In the genomic region with DNA sequence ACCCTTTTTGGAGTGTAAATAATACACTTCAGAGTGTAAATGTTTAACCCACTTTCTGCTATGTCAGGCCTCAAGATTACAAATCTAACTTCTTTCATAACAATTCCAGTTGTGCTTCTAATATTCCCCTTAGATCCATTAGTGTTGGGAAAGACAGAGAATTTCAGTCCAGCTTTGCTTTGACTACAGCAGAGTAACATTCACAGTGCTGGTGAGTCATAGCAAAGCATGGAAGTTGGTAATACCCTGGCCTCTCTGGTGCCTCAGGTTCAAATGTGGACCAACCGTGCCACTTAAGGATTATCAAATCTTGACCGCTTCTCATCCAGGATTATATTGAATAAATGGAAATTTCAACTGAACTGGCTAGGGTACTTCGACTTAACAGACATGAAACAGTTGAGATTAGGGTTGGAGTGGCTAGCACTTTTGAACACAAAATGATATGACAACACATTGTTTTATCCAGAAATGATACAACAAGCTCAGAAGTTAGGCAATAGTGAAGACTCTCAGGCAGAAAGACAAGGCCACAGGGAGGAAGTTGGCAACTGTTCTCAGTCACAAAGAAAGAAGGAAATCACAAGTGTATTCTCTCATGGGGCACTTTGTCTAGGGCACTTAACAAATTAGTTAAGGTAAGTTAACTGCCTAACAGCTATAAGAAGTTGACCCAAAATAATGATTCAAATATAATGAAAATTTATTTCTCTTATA, we compare ENCODE assay signal across 11 cellular contexts. TPM values are rescaled to one million over a fixed set of nuclear protein-coding genes. Genes with fewer than 3 reads are reported as not detected.
DNase-seq lines count a peak whose midpoint lies in the region; ATAC-seq and TF ChIP-seq lines count a peak whose summit lies in the region.
"Had no signal": no experiment of that assay in that cellular context is flagged by ENCODE, and none has a peak within 500 bp of the region (broad histone marks: within the 10 kb centered on the region; RNA-seq: fewer than 3 reads in every experiment).

No MANE protein-coding gene starts in this region.

- no peaks in the 10 kb centered on the region for H3F3A ChIP-seq in SK-N-SH (replicated peaks; ENCODE audit: insufficient read depth)

- H3K27ac ChIP-seq in SK-N-SH (ENCODE audit: low read depth in 2 of 2, low read length in 1 of 2) (peak overlapping the region in 1 of 2 experiments; percentile 60; a peak in 2 of 4 replicates), gastroesophageal sphincter (no peak overlapping the region), upper lobe of left lung (peak overlapping the region in 2 of 4 donors; percentile 3 to 42)

- TF ChIP-seq EP300 in SK-N-SH (IDR thresholded peaks at IDR 0.05; ENCODE audit: borderline replicate concordance in 1 of 2, low read depth in 1 of 2, low read length in 1 of 2) (no peak), gastroesophageal sphincter (IDR thresholded peaks at IDR 0.05) (no peak), upper lobe of left lung (IDR thresholded peaks at IDR 0.05) (no peak)

- no peak overlapping the region for H3K4me3 ChIP-seq in SK-N-SH (ENCODE audit: low read depth in 2 of 2, low read length in 1 of 2)
- no peak overlapping the region for H3K4me3 ChIP-seq in gastroesophageal sphincter
- no peak overlapping the region for H3K4me3 ChIP-seq in upper lobe of left lung
- H3K4me3 ChIP-seq in BE2C (ENCODE audit: low read depth, low read length) = no peak overlapping the region
- H3K4me3 ChIP-seq: K562 had no signal

- no peak for DNase-seq in Right ventricle myocardium superior
- no peak for DNase-seq in cardiac septum (ENCODE audit: low spot score)
- no peak for DNase-seq in SK-N-SH
- DNase-seq in upper lobe of left lung = no peak
- no peak for DNase-seq in BE2C
- DNase-seq: SHP77; stimulated activated CD4-positive, alpha-beta T cell treated with anti-CD3 and anti-CD28 coated beads, Interleukin-4, amount 100 ng/mL, for 4 hours had no signal

- TF ChIP-seq CTCF in SK-N-SH (IDR thresholded peaks at IDR 0.05) (no peak), gastroesophageal sphincter (IDR thresholded peaks at IDR 0.05) (no peak), upper lobe of left lung (IDR thresholded peaks at IDR 0.05) (no peak), BE2C (IDR thresholded peaks at IDR 0.05; ENCODE audit: low read depth, low read length) (no peak)

- 70% methylated on average over 3 of the region's 3 CpGs for WGBS in SK-N-SH (ENCODE audit: low lambda C conversion rate)
- 74 to 100% methylated on average over 2 to 3 of the region's 3 CpGs for WGBS in gastroesophageal sphincter (ENCODE audit: low coverage in 1 of 2), 2 donors
- 59 to 76% methylated on average over 3 of the region's 3 CpGs for WGBS in upper lobe of left lung, 2 donors

- CTCF ChIA-PET in SK-N-SH (lab: Yijun Ruan, JAX) = interaction anchor here (1.0 kb wide), 1 partner anchor 76 kb away, joined by 4 read pairs; no protein-coding TSS in a partner anchor

- TF ChIP-seq RAD21 in SK-N-SH (IDR thresholded peaks at IDR 0.05; ENCODE audit: low read length) = no peak

- H3K36me3 ChIP-seq in SK-N-SH (replicated peaks in 1 of 2; ENCODE audit: control insufficient read depth in 1 of 2, insufficient read depth in 2 of 2, low read length in 1 of 2) (no peaks in the 10 kb centered on the region), gastroesophageal sphincter (no peaks in the 10 kb centered on the region), upper lobe of left lung (no peaks in the 10 kb centered on the region), BE2C (no peaks in the 10 kb centered on the region)

- H3K9ac ChIP-seq in SK-N-SH = no peak overlapping the region

- no peak overlapping the region for H3K4me2 ChIP-seq in SK-N-SH

- no peak overlapping the region for H2AFZ ChIP-seq in SK-N-SH (ENCODE audit: low read depth)

- H3K27me3 ChIP-seq in SK-N-SH (ENCODE audit: insufficient read depth) = no peaks in the 10 kb centered on the region
- no peaks in the 10 kb centered on the region for H3K27me3 ChIP-seq in gastroesophageal sphincter
- H3K27me3 ChIP-seq in upper lobe of left lung = no peaks in the 10 kb centered on the region
- peaks cover 4% of the 10 kb centered on the region for H3K27me3 ChIP-seq in BE2C

- POLR2A ChIA-PET in SK-N-SH (lab: Yijun Ruan, JAX) = no interaction called here

- no peaks in the 10 kb centered on the region for H3K79me2 ChIP-seq in SK-N-SH (ENCODE audit: insufficient read depth)

- no peak for TF ChIP-seq POLR2A in gastroesophageal sphincter (IDR thresholded peaks at IDR 0.05)
- no peak for TF ChIP-seq POLR2A in upper lobe of left lung (IDR thresholded peaks at IDR 0.05)

- H4K20me1 ChIP-seq in SK-N-SH (ENCODE audit: insufficient read depth) = no peaks in the 10 kb centered on the region

- intact Hi-C loops in Right ventricle myocardium superior (cut with DNase I) (no loop called here), cardiac septum (cut with DNase I) (no loop called here)

- no peaks in the 10 kb centered on the region for H3K9me2 ChIP-seq in SK-N-SH

- no peaks in the 10 kb centered on the region for H3K4me1 ChIP-seq in SK-N-SH (ENCODE audit: control insufficient read depth in 1 of 2, insufficient read depth in 2 of 2, low read depth in 1 of 2, low read length in 1 of 2)
- H3K4me1 ChIP-seq in gastroesophageal sphincter = no peaks in the 10 kb centered on the region
- H3K4me1 ChIP-seq in upper lobe of left lung = no peaks in the 10 kb centered on the region
- H3K4me1 ChIP-seq in BE2C = no peaks in the 10 kb centered on the region

- ATAC-seq in Right ventricle myocardium superior (ENCODE audit: poor library complexity) = peak; percentile 58
- peak; percentile 91 for ATAC-seq in gastroesophageal sphincter
- ATAC-seq in upper lobe of left lung (ENCODE audit: low FRiP score in 2 of 2) = peak; percentile 61 to 92
- ATAC-seq in GM21360 (IDR thresholded peaks at IDR 0.05; ENCODE audit: unreplicated experiment) = no peak
- no peak for ATAC-seq in HG02840 (IDR thresholded peaks at IDR 0.05; ENCODE audit: low FRiP score, unreplicated experiment)
- ATAC-seq: K562 had no signal

- H3K9me3 ChIP-seq in SK-N-SH (no peaks in the 10 kb centered on the region), gastroesophageal sphincter (no peaks in the 10 kb centered on the region), upper lobe of left lung (no peaks in the 10 kb centered on the region), BE2C (no peaks in the 10 kb centered on the region)

TF ChIP-seq in SK-N-SH, 30 proteins besides CTCF, POLR2A, EP300 and RAD21:
- TF ChIP-seq FOSL2 (IDR thresholded peaks at IDR 0.05; ENCODE audit: borderline replicate concordance, low read depth) (peak; percentile 32; the same call in 1 of the 2 replicates), TCF12 (IDR thresholded peaks at IDR 0.05) (no peak), JUND (IDR thresholded peaks at IDR 0.05) (peak; percentile 34; the same call in 1 of the 2 replicates)

RNA-seq across cellular contexts. Expression of a gene that starts 24.4 kb away (rescaled TPM):
- 18.1 TPM for total RNA-seq in Right ventricle myocardium superior
- 19.2 TPM for total RNA-seq in cardiac septum
- 49.1 and 57.9 TPM in 2 replicates for polyA plus RNA-seq in SK-N-SH (2012; rRNA removed)
- 54.3 and 62.9 TPM in 2 replicates for polyA plus RNA-seq in SK-N-SH (2012; cell fraction: cytosol; rRNA removed)
- polyA plus RNA-seq in SK-N-SH (2012; cell fraction: nucleus; rRNA removed) = 59.4 and 118 TPM in 2 replicates
- 10 to 100 TPM; 23.8 to 27.2 (median 26.0) TPM for total RNA-seq in gastroesophageal sphincter
- 10 to 100 TPM; 29.2 to 43.9 (median 30.9) TPM for total RNA-seq in upper lobe of left lung
- polyA plus RNA-seq in BE2C (2012; ENCODE audit: insufficient read depth, insufficient read length, low read depth) = 9.4 TPM

Comparison
In these comparisons a context has a peak if more than half of its experiments do, and no peak if none do; other contexts are left out.
1. ATAC-seq: peak in Right ventricle myocardium superior (single experiment), gastroesophageal sphincter (single experiment) and upper lobe of left lung (2 of 2); none in GM21360 (single experiment) and HG02840 (single experiment).